ENCODE assay signal across 12 cellular contexts in genomic region chr3:115085197-115085865, GRCh38.
DNase-seq lines count a peak whose midpoint lies in the region; TF ChIP-seq lines count a peak whose summit lies in the region.
"Had no signal": no experiment of that assay in that cellular context is flagged by ENCODE, and none has a peak within 500 bp of the region (broad histone marks: within the 10 kb centered on the region; RNA-seq: fewer than 3 reads in every experiment).

No MANE protein-coding gene starts in this region.

- H3K27ac ChIP-seq in cardiac muscle cell (no peak overlapping the region), suprapubic skin (peak overlapping the region; percentile 36)
- H3K27ac ChIP-seq: ascending aorta, hepatocyte had no signal

- WGBS in suprapubic skin, result 38% methylated on average over 2 of the region's 2 CpGs

- H3K4me1 Mint-ChIP-seq in CD14-positive monocyte, result no peaks in the 10 kb centered on the region
- H3K4me1 Mint-ChIP-seq: activated CD4-positive, alpha-beta memory T cell treated with anti-CD3 and anti-CD28 coated beads, Interleukin-2, amount 10 ng/mL, durations not matched to agents 7 days and 5 days had no signal

- H3K4me1 ChIP-seq in adipocyte (ENCODE audit: control insufficient read depth, insufficient read depth, low read length), result peaks cover 23% of the 10 kb centered on the region
- H3K4me1 ChIP-seq in cardiac muscle cell (ENCODE audit: low read depth), result no peaks in the 10 kb centered on the region
- peaks cover 36% of the 10 kb centered on the region for H3K4me1 ChIP-seq in suprapubic skin

- peak; percentile 31 for TF ChIP-seq CTCF in cardiac muscle cell (IDR thresholded peaks at IDR 0.05; ENCODE audit: low read depth, low read length)
- TF ChIP-seq CTCF in suprapubic skin (IDR thresholded peaks at IDR 0.05), result no peak
- TF ChIP-seq CTCF in CD14-positive monocyte (IDR thresholded peaks at IDR 0.05), result no peak

- H3K27me3 ChIP-seq in adipocyte (replicated peaks; ENCODE audit: control insufficient read depth, insufficient read depth, low read length) (no peaks in the 10 kb centered on the region), cardiac muscle cell (no peaks in the 10 kb centered on the region), suprapubic skin (no peaks in the 10 kb centered on the region)
- H3K27me3 ChIP-seq: ascending aorta, hepatocyte had no signal

- H3K4me3 ChIP-seq in adipocyte (ENCODE audit: low read length), result peak overlapping the region; percentile 59
- no peak overlapping the region for H3K4me3 ChIP-seq in cardiac muscle cell
- no peak overlapping the region for H3K4me3 ChIP-seq in suprapubic skin
- H3K4me3 ChIP-seq: ascending aorta, hepatocyte had no signal

- no peak for TF ChIP-seq POLR2A in suprapubic skin (IDR thresholded peaks at IDR 0.05)

- H3K36me3 ChIP-seq in adipocyte (ENCODE audit: control insufficient read depth, insufficient read depth, low read length, severe bottlenecking) (no peaks in the 10 kb centered on the region), cardiac muscle cell (no peaks in the 10 kb centered on the region), suprapubic skin (no peaks in the 10 kb centered on the region)
- H3K36me3 ChIP-seq: ascending aorta had no signal

- H3K9me3 Mint-ChIP-seq in CD14-positive monocyte, result no peaks in the 10 kb centered on the region
- H3K9me3 Mint-ChIP-seq: activated CD4-positive, alpha-beta memory T cell treated with anti-CD3 and anti-CD28 coated beads, Interleukin-2, amount 10 ng/mL, durations not matched to agents 7 days and 5 days had no signal

- H3K9me3 ChIP-seq in adipocyte (ENCODE audit: control insufficient read depth, low read length), result no peaks in the 10 kb centered on the region
- H3K9me3 ChIP-seq in cardiac muscle cell (ENCODE audit: low read depth), result no peaks in the 10 kb centered on the region
- no peaks in the 10 kb centered on the region for H3K9me3 ChIP-seq in suprapubic skin
- H3K9me3 ChIP-seq: ascending aorta had no signal

- H3K27ac Mint-ChIP-seq in CD14-positive monocyte, result peak overlapping the region in 1 of 7 donors; percentile 21
- H3K27ac Mint-ChIP-seq: activated CD4-positive, alpha-beta memory T cell treated with anti-CD3 and anti-CD28 coated beads, Interleukin-2, amount 10 ng/mL, durations not matched to agents 7 days and 5 days had no signal

- intact Hi-C loops in CD14-positive monocyte (cut with micrococcal nuclease), result no loop called here

- H3K36me3 Mint-ChIP-seq in CD14-positive monocyte, result no peaks in the 10 kb centered on the region

- DNase-seq in SIG-M5 treated with dmso at 0.1 percent for 504 hours (lab: John Stamatoyannopoulos, UW; ENCODE audit: unreplicated experiment) (peak; percentile 8), SIG-M5 (lab: John Stamatoyannopoulos, UW) (no peak), adipocyte (ENCODE audit: low read depth) (no peak), cardiac muscle cell (ENCODE audit: low read depth in 1 of 2, low spot score in 1 of 2) (peak in 1 of 2 donors; percentile 11), suprapubic skin (ENCODE audit: low spot score in 2 of 2) (no peak), CD14-positive monocyte (ENCODE audit: low spot score) (no peak), NCI-H187 treated with DMSO at 0.1 percent for 48 hours (lab: John Stamatoyannopoulos, UW) (no peak), NCI-H2196 (lab: John Stamatoyannopoulos, UW; ENCODE audit: unreplicated experiment) (no peak)
- DNase-seq: activated CD4-positive, alpha-beta memory T cell treated with anti-CD3 and anti-CD28 coated beads, Interleukin-2, amount 10 ng/mL, durations not matched to agents 7 days and 5 days; MV-4-11 had no signal

- no peak for TF ChIP-seq EP300 in suprapubic skin (IDR thresholded peaks at IDR 0.05)

- peak overlapping the region; percentile 45 for H3K9ac ChIP-seq in adipocyte (ENCODE audit: low read length)

- H3K4me3 Mint-ChIP-seq in CD14-positive monocyte, result no peak overlapping the region
- H3K4me3 Mint-ChIP-seq: activated CD4-positive, alpha-beta memory T cell treated with anti-CD3 and anti-CD28 coated beads, Interleukin-2, amount 10 ng/mL, durations not matched to agents 7 days and 5 days had no signal

- H3K27me3 Mint-ChIP-seq in CD14-positive monocyte (ENCODE audit: low read depth in 3 of 3), result no peaks in the 10 kb centered on the region
- H3K27me3 Mint-ChIP-seq: activated CD4-positive, alpha-beta memory T cell treated with anti-CD3 and anti-CD28 coated beads, Interleukin-2, amount 10 ng/mL, durations not matched to agents 7 days and 5 days had no signal
